In the genomic region with DNA sequence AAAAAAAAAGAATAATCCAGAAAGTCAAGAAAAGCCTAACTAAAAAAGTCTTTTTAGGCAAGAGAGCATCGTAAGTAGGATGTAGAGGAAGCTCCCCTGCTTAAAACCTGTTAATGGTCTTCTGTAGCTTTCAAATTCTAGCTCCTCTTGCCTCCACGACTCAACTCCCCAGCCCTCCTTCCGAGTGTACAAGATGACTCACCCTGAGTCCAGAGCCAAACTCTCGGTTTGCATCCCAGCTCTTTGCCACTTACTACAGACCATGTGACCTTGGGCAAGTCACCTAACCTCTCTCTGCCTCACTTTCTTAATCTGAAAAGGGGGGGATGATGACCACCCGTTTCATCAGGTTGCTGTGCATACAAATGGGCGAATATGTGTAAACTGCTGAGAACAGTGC, we compare ENCODE assay signal across 1 cellular context.
TF ChIP-seq lines count a peak whose summit lies in the region.

No MANE protein-coding gene starts in this region.

TF ChIP-seq in WTC11, 78 proteins besides CTCF, POLR2A, EP300 and RAD21 (continued from another document):
- TF ChIP-seq ATF6 (CRISPR knock-in tag; IDR thresholded peaks at IDR 0.05) (no peak), ZMAT4 (CRISPR knock-in tag; IDR thresholded peaks at IDR 0.05) (no peak)
